22 cellular contexts compared by ENCODE assay signal in the genomic region with DNA sequence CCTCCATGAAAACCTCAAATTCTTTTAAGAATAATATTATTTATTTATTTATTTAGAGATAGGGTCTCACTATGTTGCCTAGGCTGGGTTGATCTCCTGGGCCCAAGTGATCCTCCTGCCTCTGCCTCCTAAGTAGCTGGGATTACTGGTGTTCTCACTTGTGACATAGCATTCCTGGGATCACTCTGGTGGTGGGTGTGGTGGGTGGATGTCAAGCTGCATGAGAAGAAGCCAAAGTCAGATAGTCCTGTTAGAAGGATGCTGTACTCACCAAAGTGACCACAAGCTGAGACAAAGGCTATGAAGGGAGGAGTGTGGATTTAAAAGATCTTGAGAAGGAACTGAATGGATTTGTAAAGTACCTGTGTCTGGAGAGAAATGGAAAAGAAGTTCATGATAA.
DNase-seq lines count a peak whose midpoint lies in the region; ATAC-seq and TF ChIP-seq lines count a peak whose summit lies in the region.
"Had no signal": no experiment of that assay in that cellular context is flagged by ENCODE, and none has a peak within 500 bp of the region (broad histone marks: within the 10 kb centered on the region; RNA-seq: fewer than 3 reads in every experiment).

No MANE protein-coding gene starts in this region.

- peaks cover 9% of the 10 kb centered on the region for H3K9me3 Mint-ChIP-seq in activated naive CD4-positive, alpha-beta T cell treated with anti-CD3 and anti-CD28 coated beads, Interleukin-2, amount 10 ng/mL, durations not matched to agents 7 days and 5 days
- peaks cover 5 to 12% of the 10 kb centered on the region in 2 donors for H3K9me3 Mint-ChIP-seq in activated naive CD4-positive, alpha-beta T cell treated with anti-CD3 and anti-CD28 coated beads, Interleukin-2, amount 50 U/mL, for 72 hours
- H3K9me3 Mint-ChIP-seq in naive thymus-derived CD4-positive, alpha-beta T cell, result peaks cover 0 to 12% (median 0%) of the 10 kb centered on the region in 11 donors
- H3K9me3 Mint-ChIP-seq: CD8-positive, alpha-beta T cell had no signal

- CTCF ChIA-PET in activated naive CD4-positive, alpha-beta T cell treated with anti-CD3 and anti-CD28 coated beads, Interleukin-2, amount 10 ng/mL, durations not matched to agents 7 days and 5 days (lab: Charles Lee), result no interaction called here
- CTCF ChIA-PET in naive thymus-derived CD4-positive, alpha-beta T cell (lab: Charles Lee), result interaction anchor here (0.7 to 0.8 kb wide), 2 partner anchors 11 to 78 kb away, joined by 3 read pairs; no protein-coding TSS in a partner anchor

- POLR2A ChIA-PET in naive thymus-derived CD4-positive, alpha-beta T cell (lab: Charles Lee), result no interaction called here

- H3K27ac Mint-ChIP-seq in activated naive CD4-positive, alpha-beta T cell treated with anti-CD3 and anti-CD28 coated beads, Interleukin-2, amount 10 ng/mL, durations not matched to agents 7 days and 5 days, result peak overlapping the region; percentile 35
- H3K27ac Mint-ChIP-seq in activated naive CD4-positive, alpha-beta T cell treated with anti-CD3 and anti-CD28 coated beads, Interleukin-2, amount 50 U/mL, for 72 hours, result no peak overlapping the region
- peak overlapping the region in 6 of 9 donors; percentile 0 to 56 (median 44) for H3K27ac Mint-ChIP-seq in naive thymus-derived CD4-positive, alpha-beta T cell
- H3K27ac Mint-ChIP-seq: B cell; CD8-positive, alpha-beta T cell had no signal

- H3K4me3 Mint-ChIP-seq in activated naive CD4-positive, alpha-beta T cell treated with anti-CD3 and anti-CD28 coated beads, Interleukin-2, amount 10 ng/mL, durations not matched to agents 7 days and 5 days, result no peak overlapping the region
- no peak overlapping the region for H3K4me3 Mint-ChIP-seq in naive thymus-derived CD4-positive, alpha-beta T cell
- H3K4me3 Mint-ChIP-seq: B cell; CD4-positive, CD25-positive, alpha-beta regulatory T cell; CD8-positive, alpha-beta T cell had no signal

- H3K27me3 ChIP-seq in naive thymus-derived CD4-positive, alpha-beta T cell (ENCODE audit: control insufficient read depth in 2 of 2, insufficient read depth in 2 of 2, low read length in 2 of 2), result no peaks in the 10 kb centered on the region
- H3K27me3 ChIP-seq: BLaER1 had no signal

- ATAC-seq in activated naive CD4-positive, alpha-beta T cell treated with anti-CD3 and anti-CD28 coated beads, Interleukin-2, amount 50 U/mL, for 72 hours, result no peak
- no peak for ATAC-seq in naive thymus-derived CD4-positive, alpha-beta T cell
- no peak for ATAC-seq in HG03565 (IDR thresholded peaks at IDR 0.05; ENCODE audit: unreplicated experiment)
- ATAC-seq: CD8-positive, alpha-beta T cell; GM12878 had no signal

- no peak overlapping the region for H3K4me3 ChIP-seq in naive thymus-derived CD4-positive, alpha-beta T cell (ENCODE audit: low read length)
- H3K4me3 ChIP-seq: BLaER1, GM12878, GM23248 had no signal

- no peak for TF ChIP-seq POLR2A in erythroblast (IDR thresholded peaks at IDR 0.05; ENCODE audit: low read length)

- H3K4me1 ChIP-seq in naive thymus-derived CD4-positive, alpha-beta T cell (ENCODE audit: control insufficient read depth in 2 of 2, insufficient read depth in 2 of 2, low read length in 2 of 2), result peaks cover 5 to 12% of the 10 kb centered on the region in 2 donors
- H3K4me1 ChIP-seq: BLaER1 had no signal

- no peaks in the 10 kb centered on the region for H3K27me3 Mint-ChIP-seq in activated naive CD4-positive, alpha-beta T cell treated with anti-CD3 and anti-CD28 coated beads, Interleukin-2, amount 10 ng/mL, durations not matched to agents 7 days and 5 days
- peaks cover 0 to 14% (median 0%) of the 10 kb centered on the region in 5 donors for H3K27me3 Mint-ChIP-seq in naive thymus-derived CD4-positive, alpha-beta T cell

- intact Hi-C loops in naive thymus-derived CD4-positive, alpha-beta T cell (cut with micrococcal nuclease), result no loop called here

- no peaks in the 10 kb centered on the region for H3K9me3 ChIP-seq in naive thymus-derived CD4-positive, alpha-beta T cell (ENCODE audit: control insufficient read depth in 2 of 3, low read length in 3 of 3)
- H3K9me3 ChIP-seq: BLaER1, Caco-2 had no signal

- H3K27ac ChIP-seq in naive thymus-derived CD4-positive, alpha-beta T cell (ENCODE audit: low read depth, low read length), result no peak overlapping the region
- H3K27ac ChIP-seq: 22Rv1, BLaER1, C4-2B, GM23248 had no signal

- H3K4me1 Mint-ChIP-seq in activated naive CD4-positive, alpha-beta T cell treated with anti-CD3 and anti-CD28 coated beads, Interleukin-2, amount 10 ng/mL, durations not matched to agents 7 days and 5 days, result peaks cover 49% of the 10 kb centered on the region
- peaks cover 18 to 43% (median 25%) of the 10 kb centered on the region in 7 donors for H3K4me1 Mint-ChIP-seq in naive thymus-derived CD4-positive, alpha-beta T cell

- H3K36me3 Mint-ChIP-seq in activated naive CD4-positive, alpha-beta T cell treated with anti-CD3 and anti-CD28 coated beads, Interleukin-2, amount 10 ng/mL, durations not matched to agents 7 days and 5 days, result peaks cover 20% of the 10 kb centered on the region
- H3K36me3 Mint-ChIP-seq in activated naive CD4-positive, alpha-beta T cell treated with anti-CD3 and anti-CD28 coated beads, Interleukin-2, amount 50 U/mL, for 72 hours, result peaks cover 5 to 15% of the 10 kb centered on the region in 2 donors
- peaks cover 0 to 16% (median 9%) of the 10 kb centered on the region in 5 donors for H3K36me3 Mint-ChIP-seq in naive thymus-derived CD4-positive, alpha-beta T cell
- H3K36me3 Mint-ChIP-seq: CD8-positive, alpha-beta T cell had no signal

- H3K36me3 ChIP-seq in naive thymus-derived CD4-positive, alpha-beta T cell (ENCODE audit: control insufficient read depth in 2 of 3, insufficient read depth in 3 of 3, low read length in 3 of 3), result no peaks in the 10 kb centered on the region
- H3K36me3 ChIP-seq: BLaER1 had no signal

- DNase-seq in activated naive CD4-positive, alpha-beta T cell treated with anti-CD3 and anti-CD28 coated beads, Interleukin-2, amount 10 ng/mL, durations not matched to agents 7 days and 5 days, result no peak
- no peak for DNase-seq in activated naive CD4-positive, alpha-beta T cell treated with anti-CD3 and anti-CD28 coated beads, Interleukin-2, amount 50 U/mL, for 72 hours (ENCODE audit: low spot score in 2 of 2)
- DNase-seq in erythroblast (lab: John Stamatoyannopoulos, UW) (peak; percentile 22 to 37), RPMI8226 (no peak), NOMO-1 treated with dmso at 0.1 percent for 144 hours (lab: John Stamatoyannopoulos, UW; ENCODE audit: unreplicated experiment) (no peak)
- no peak for DNase-seq in naive thymus-derived CD4-positive, alpha-beta T cell
- DNase-seq: Caco-2; CD4-positive, CD25-positive, alpha-beta regulatory T cell; CD8-positive, alpha-beta T cell; DMS153; DMS79; EL; GDM1; GM23248; H7; HCEC 1CT had no signal

Comparison
In these comparisons a context has a peak if more than half of its experiments do, and no peak if none do; other contexts are left out.
1. H3K27ac Mint-ChIP-seq: peak in activated naive CD4-positive, alpha-beta T cell treated with anti-CD3 and anti-CD28 coated beads, Interleukin-2, amount 10 ng/mL, durations not matched to agents 7 days and 5 days (single experiment) and naive thymus-derived CD4-positive, alpha-beta T cell (6 of 9); none in activated naive CD4-positive, alpha-beta T cell treated with anti-CD3 and anti-CD28 coated beads, Interleukin-2, amount 50 U/mL, for 72 hours (0 of 2).
2. DNase-seq: peak in erythroblast (2 of 2); none in activated naive CD4-positive, alpha-beta T cell treated with anti-CD3 and anti-CD28 coated beads, Interleukin-2, amount 10 ng/mL, durations not matched to agents 7 days and 5 days (single experiment), activated naive CD4-positive, alpha-beta T cell treated with anti-CD3 and anti-CD28 coated beads, Interleukin-2, amount 50 U/mL, for 72 hours (0 of 2), naive thymus-derived CD4-positive, alpha-beta T cell (0 of 9), RPMI8226 (single experiment) and NOMO-1 treated with dmso at 0.1 percent for 144 hours (single experiment).